ENCODE assay signal across 10 cellular contexts in the genomic region with DNA sequence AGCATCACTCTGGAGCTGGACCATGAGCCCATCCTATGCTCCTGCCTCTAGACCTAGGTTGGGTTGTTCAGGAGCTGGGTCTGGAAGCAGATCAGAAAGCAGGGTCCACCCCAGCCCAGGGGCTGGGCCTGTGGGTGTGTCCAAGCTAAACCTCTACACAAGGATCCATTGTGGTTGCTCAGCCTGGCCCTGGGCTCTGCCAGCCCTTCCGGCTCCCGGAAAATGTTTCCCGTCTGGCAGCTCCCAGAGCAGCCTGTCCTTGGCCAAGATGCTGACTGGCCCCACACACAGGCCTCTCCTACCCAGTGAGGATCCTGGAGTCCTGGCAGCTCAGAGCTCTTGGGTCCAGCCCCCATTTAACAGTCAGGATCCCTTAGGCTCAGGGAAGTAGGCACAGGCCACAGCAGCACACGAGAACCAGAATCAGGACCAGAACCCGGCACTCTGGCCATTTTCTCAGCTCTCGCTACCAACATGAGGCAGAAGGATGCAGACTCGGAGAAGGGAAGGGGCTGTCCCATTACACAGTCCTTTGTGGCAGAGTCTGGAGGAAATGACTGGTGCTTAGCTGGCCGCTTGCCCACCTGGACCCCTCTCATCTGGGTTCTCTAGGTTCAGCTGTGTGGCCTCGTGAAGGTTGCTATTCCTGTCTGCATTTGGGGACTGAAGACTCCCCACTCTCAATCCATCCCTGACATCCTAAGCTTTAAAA. TPM values are rescaled to one million over a fixed set of nuclear protein-coding genes. Genes with fewer than 3 reads are reported as not detected.
DNase-seq lines count a peak whose midpoint lies in the region; ATAC-seq and TF ChIP-seq lines count a peak whose summit lies in the region.
"Had no signal": no experiment of that assay in that cellular context is flagged by ENCODE, and none has a peak within 500 bp of the region (broad histone marks: within the 10 kb centered on the region; RNA-seq: fewer than 3 reads in every experiment).

No MANE protein-coding gene starts in this region.

- H3K27ac Mint-ChIP-seq in activated naive CD4-positive, alpha-beta T cell treated with anti-CD3 and anti-CD28 coated beads, Interleukin-2, amount 10 ng/mL, durations not matched to agents 7 days and 5 days = no peak overlapping the region

- intact Hi-C loops in Right ventricle myocardium superior (cut with DNase I) = loop anchor here (2.0 to 10.0 kb wide), 3 partner anchors 253 to 453 kb away; no protein-coding TSS in a partner anchor

- H3K4me3 Mint-ChIP-seq in activated naive CD4-positive, alpha-beta T cell treated with anti-CD3 and anti-CD28 coated beads, Interleukin-2, amount 10 ng/mL, durations not matched to agents 7 days and 5 days = no peak overlapping the region
- H3K4me3 Mint-ChIP-seq: immature natural killer cell had no signal

- peaks cover 29% of the 10 kb centered on the region for H3K4me1 Mint-ChIP-seq in activated naive CD4-positive, alpha-beta T cell treated with anti-CD3 and anti-CD28 coated beads, Interleukin-2, amount 10 ng/mL, durations not matched to agents 7 days and 5 days

- DNase-seq in EH (ENCODE audit: low read depth) (peak; percentile 44), RWPE1 (ENCODE audit: low spot score) (no peak), Right ventricle myocardium superior (peak; percentile 71), putamen (ENCODE audit: low spot score) (peak; percentile 59), A172 (ENCODE audit: low spot score) (no peak), NCI-H2196 treated with DMSO at 0.1 percent for 48 hours (lab: John Stamatoyannopoulos, UW; ENCODE audit: unreplicated experiment) (no peak)
- DNase-seq in activated naive CD4-positive, alpha-beta T cell treated with anti-CD3 and anti-CD28 coated beads, Interleukin-2, amount 10 ng/mL, durations not matched to agents 7 days and 5 days = no peak

- H3K36me3 Mint-ChIP-seq in activated naive CD4-positive, alpha-beta T cell treated with anti-CD3 and anti-CD28 coated beads, Interleukin-2, amount 10 ng/mL, durations not matched to agents 7 days and 5 days = no peaks in the 10 kb centered on the region
- H3K36me3 Mint-ChIP-seq: immature natural killer cell had no signal

- H3K9me3 Mint-ChIP-seq in activated naive CD4-positive, alpha-beta T cell treated with anti-CD3 and anti-CD28 coated beads, Interleukin-2, amount 10 ng/mL, durations not matched to agents 7 days and 5 days = no peaks in the 10 kb centered on the region
- H3K9me3 Mint-ChIP-seq: immature natural killer cell had no signal

- ATAC-seq in Right ventricle myocardium superior (ENCODE audit: poor library complexity) (peak; percentile 35), GM19452 (IDR thresholded peaks at IDR 0.05; ENCODE audit: unreplicated experiment) (no peak)

- peaks cover 44% of the 10 kb centered on the region for H3K27me3 Mint-ChIP-seq in activated naive CD4-positive, alpha-beta T cell treated with anti-CD3 and anti-CD28 coated beads, Interleukin-2, amount 10 ng/mL, durations not matched to agents 7 days and 5 days

- TF ChIP-seq CTCF in RWPE1 (conservative IDR thresholded peaks at IDR 0.05; ENCODE audit: low read depth) = no peak

- H3K27ac ChIP-seq in RWPE1 = peak overlapping the region; percentile 49
- H3K27ac ChIP-seq: brain microvascular endothelial cell had no signal

- CTCF ChIA-PET in RWPE1 (lab: Yijun Ruan, JAX) = interaction anchor here (0.5 to 4.5 kb wide), 19 partner anchors 8 to 1026 kb away, joined by 3 to 41 read pairs (median 4); no protein-coding TSS in a partner anchor
- CTCF ChIA-PET in activated naive CD4-positive, alpha-beta T cell treated with anti-CD3 and anti-CD28 coated beads, Interleukin-2, amount 10 ng/mL, durations not matched to agents 7 days and 5 days (lab: Charles Lee) = interaction anchor here (0.6 to 7.0 kb wide), 39 partner anchors 8 to 589 kb away, joined by 3 to 180 read pairs (median 5); partner anchors contain the start of genes ARAP1, ATG16L2 and FCHSD2

- POLR2A ChIA-PET in RWPE1 (lab: Yijun Ruan, JAX; ENCODE audit: low non-redundant PET) = no interaction called here

RNA-seq across cellular contexts. Expression of gene FCHSD2, which starts 35.4 kb away (rescaled TPM):
- 40.4 TPM for total RNA-seq in Right ventricle myocardium superior
- total RNA-seq in A172 (2014; rRNA removed; shearing (Covaris generic)) = 6.3 and 8.7 TPM in 2 replicates

RNA-seq across cellular contexts. Expression of gene P2RY2, which starts 40.5 kb away (rescaled TPM):
- total RNA-seq in Right ventricle myocardium superior = 22.5 TPM
- total RNA-seq in A172 (2014; rRNA removed; shearing (Covaris generic)) = not detected in 2 replicates

Comparison
In these comparisons a context has a peak if more than half of its experiments do, and no peak if none do; other contexts are left out.
1. DNase-seq: peak in EH (single experiment), Right ventricle myocardium superior (single experiment) and putamen (single experiment); none in RWPE1 (single experiment), activated naive CD4-positive, alpha-beta T cell treated with anti-CD3 and anti-CD28 coated beads, Interleukin-2, amount 10 ng/mL, durations not matched to agents 7 days and 5 days (single experiment), A172 (single experiment) and NCI-H2196 treated with DMSO at 0.1 percent for 48 hours (single experiment).
2. RNA of gene P2RY2, which starts 40.5 kb away (total RNA-seq): 22.5 TPM in Right ventricle myocardium superior (single experiment); not detected in A172; every median in the first group is over 10 times any median in the second.